15 cellular contexts compared by ENCODE assay signal in the genomic region with DNA sequence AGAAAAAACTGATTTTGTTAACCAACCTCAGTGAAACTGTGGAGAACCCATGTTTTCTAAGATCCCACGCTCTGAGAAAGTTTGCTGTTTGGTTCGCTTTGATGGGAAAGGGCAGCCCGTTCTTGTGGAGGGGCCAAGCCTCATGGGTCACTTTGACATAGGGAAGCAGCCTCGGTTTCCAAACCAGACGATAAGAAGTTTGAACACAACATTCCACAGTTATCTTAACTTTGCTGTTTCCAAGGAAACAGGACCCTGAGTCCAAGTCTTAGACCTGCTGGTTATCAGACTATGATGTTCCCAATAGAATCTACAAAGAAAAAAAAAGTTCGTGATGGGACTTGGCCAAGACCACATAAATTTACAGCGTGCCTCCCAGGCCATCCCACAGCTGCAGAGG.
"Had no signal": no experiment of that assay in that cellular context is flagged by ENCODE, and none has a peak within 500 bp of the region (broad histone marks: within the 10 kb centered on the region; RNA-seq: fewer than 3 reads in every experiment).

No MANE protein-coding gene starts in this region.

- H3K27ac ChIP-seq: suprapubic skin, upper lobe of left lung had no signal

- ATAC-seq: activated CD8-positive, alpha-beta T cell treated with anti-CD3 and anti-CD28 coated beads for 36 hours; stimulated activated naive CD8-positive, alpha-beta T cell treated with anti-CD3 and anti-CD28 coated beads, Interleukin-15, Interleukin-2, amounts not matched to agents 100 U/mL and 50 U/mL, for 24 hours had no signal

- H3K9me3 ChIP-seq: suprapubic skin, upper lobe of left lung had no signal

- H3K4me3 Mint-ChIP-seq: activated CD8-positive, alpha-beta T cell treated with anti-CD3 and anti-CD28 coated beads for 36 hours; activated T-helper 1 cell treated with anti-CD3 and anti-CD28 coated beads, Interleukin-12 subunit alpha, Interleukin-12 subunit beta, Interleukin-2, Interleukin-4 antibody, amounts not matched to agents 30 ng/mL and 10 ng/mL and 1 ng/mL, durations not matched to agents 14 hours and 24 hours and 36 hours; immature natural killer cell; nephron had no signal

- H3K4me1 ChIP-seq: suprapubic skin had no signal

- H3K27ac Mint-ChIP-seq: activated CD8-positive, alpha-beta T cell treated with anti-CD3 and anti-CD28 coated beads for 36 hours; activated T-helper 1 cell treated with anti-CD3 and anti-CD28 coated beads, Interleukin-12 subunit alpha, Interleukin-12 subunit beta, Interleukin-2, Interleukin-4 antibody, amounts not matched to agents 30 ng/mL and 10 ng/mL and 1 ng/mL, durations not matched to agents 14 hours and 24 hours and 36 hours; nephron had no signal

- H3K4me3 ChIP-seq: suprapubic skin, upper lobe of left lung had no signal

- H3K36me3 ChIP-seq: suprapubic skin, upper lobe of left lung had no signal

- DNase-seq: activated CD8-positive, alpha-beta memory T cell treated with anti-CD3 and anti-CD28 coated beads, Interleukin-2, amount 50 U/mL, for 48 hours; activated CD8-positive, alpha-beta T cell treated with anti-CD3 and anti-CD28 coated beads for 36 hours; activated naive CD4-positive, alpha-beta T cell treated with Interleukin-2 at 50 U/mL for 16 hours; central memory CD4-positive, alpha-beta T cell; effector memory CD4-positive, alpha-beta T cell; immature natural killer cell; mammary epithelial cell; occipital lobe; stimulated activated CD4-positive, alpha-beta T cell treated with anti-CD3 and anti-CD28 coated beads, Interleukin-2, amount 100 ng/mL, for 48 hours; stimulated activated naive CD8-positive, alpha-beta T cell treated with anti-CD3 and anti-CD28 coated beads, Interleukin-15, Interleukin-2, amounts not matched to agents 100 U/mL and 50 U/mL, for 24 hours; T-helper 9 cell; upper lobe of left lung had no signal

- H3K9me3 Mint-ChIP-seq: immature natural killer cell had no signal

- H3K36me3 Mint-ChIP-seq: immature natural killer cell had no signal

- H3K27me3 ChIP-seq: suprapubic skin, upper lobe of left lung had no signal
